Comparison of ENCODE assay signal across 21 cellular contexts in genomic region chr5:98321356-98321755, GRCh38.
"Had no signal": no experiment of that assay in that cellular context is flagged by ENCODE, and none has a peak within 500 bp of the region (broad histone marks: within the 10 kb centered on the region; RNA-seq: fewer than 3 reads in every experiment).

No MANE protein-coding gene starts in this region.

- H3K27me3 ChIP-seq: MG63, SJSA1 had no signal

- H3K9me3 ChIP-seq: MG63, SJSA1 had no signal

- DNase-seq: Karpas-422, KG1, MG63, NCI-H1092, NCI-H1105 treated with DMSO at 0.1 percent for 48 hours, NCI-H1417 treated with DMSO at 0.1 percent for 48 hours, NCI-H146, NCI-H1694 treated with DMSO at 0.1 percent for 48 hours, NCI-H1930, NCI-H2081, NCI-H2107, NCI-H2227 treated with DMSO at 0.1 percent for 48 hours, NCI-H524, NCI-H526 treated with DMSO at 0.1 percent for 48 hours, NCI-H748 treated with DMSO at 0.1 percent for 48 hours, Right ventricle myocardium superior, RPMI8226, SIG-M5 had no signal

- H3K36me3 ChIP-seq: MG63, SJSA1 had no signal

- H3K4me3 ChIP-seq: MG63, SJSA1, SK-N-MC had no signal

- FAIRE-seq: RCC 7860 had no signal

- H3K27ac ChIP-seq: SJSA1, SK-N-MC had no signal
